16 cellular contexts compared by ENCODE assay signal in genomic region chr1:33435096-33435820, GRCh38. TPM values are rescaled to one million over a fixed set of nuclear protein-coding genes. Genes with fewer than 3 reads are reported as not detected.
DNase-seq lines count a peak whose midpoint lies in the region; ATAC-seq, FAIRE-seq and TF ChIP-seq lines count a peak whose summit lies in the region.
"Had no signal": no experiment of that assay in that cellular context is flagged by ENCODE, and none has a peak within 500 bp of the region (broad histone marks: within the 10 kb centered on the region; RNA-seq: fewer than 3 reads in every experiment).

No MANE protein-coding gene starts in this region.

- H3K9me3 ChIP-seq in PC-3 (ENCODE audit: low read length) (no peaks in the 10 kb centered on the region), Caco-2 (no peaks in the 10 kb centered on the region)

- peak overlapping the region; percentile 93 for H3K27ac ChIP-seq in PC-3 (ENCODE audit: low read length)
- H3K27ac ChIP-seq: SK-N-MC had no signal

- no peaks in the 10 kb centered on the region for H4K20me1 ChIP-seq in PC-3 (ENCODE audit: low read length)

- no peak overlapping the region for H2AFZ ChIP-seq in PC-3 (ENCODE audit: low read length)

- BruUV-seq in PC-3 (replicated peaks; lab: Mats Ljungman, UMichigan) (no TSS peak), Caco-2 (replicated peaks; lab: Mats Ljungman, UMichigan) (no TSS peak)

- H3K79me2 ChIP-seq in PC-3 (ENCODE audit: low read length): peaks cover 2% of the 10 kb centered on the region

- H3F3A ChIP-seq in PC-3 (ENCODE audit: low read length, unreplicated experiment): peaks cover 8% of the 10 kb centered on the region

- peak overlapping the region; percentile 74 for H3K9ac ChIP-seq in PC-3 (ENCODE audit: low read length)

- POLR2A ChIA-PET in PC-3 (lab: Charles Lee; ENCODE audit: unreplicated experiment) (interaction anchor here (0.6 kb wide), 2 partner anchors 9 to 1345 kb away, joined by 3 read pairs; partner anchors contain the start of gene GJB3), Caco-2 (lab: Charles Lee) (no interaction called here)

- intact Hi-C loops in PC-3 (cut with micrococcal nuclease) (no loop called here), Caco-2 (cut with micrococcal nuclease; ENCODE audit: unreplicated experiment) (loop anchor here (10.0 kb wide), 1 partner anchor 60 kb away; no protein-coding TSS in a partner anchor)

- H3K4me3 ChIP-seq in PC-3 (ENCODE audit: low read length) (no peak overlapping the region), skeletal muscle cell (ENCODE audit: low read depth, low read length) (no peak overlapping the region), Caco-2 (ENCODE audit: low read depth, low read length) (no peak overlapping the region)
- H3K4me3 ChIP-seq: SK-N-MC had no signal

- H3K27me3 ChIP-seq in PC-3 (ENCODE audit: low read length) (no peaks in the 10 kb centered on the region), Caco-2 (replicated peaks; ENCODE audit: control insufficient read depth, insufficient read depth, low read length) (no peaks in the 10 kb centered on the region)

- H3K4me1 Mint-ChIP-seq in Caco-2 (ENCODE audit: low read depth, unreplicated experiment): no peaks in the 10 kb centered on the region

- H3K36me3 ChIP-seq in PC-3 (ENCODE audit: low read depth, low read length): no peaks in the 10 kb centered on the region
- H3K36me3 ChIP-seq in Caco-2 (ENCODE audit: control insufficient read depth, insufficient read depth, low read length): no peaks in the 10 kb centered on the region

- DNase-seq in NCI-H524 (lab: John Stamatoyannopoulos, UW) (peak; percentile 66 to 81), NCI-H524 treated with DMSO at 0.1 percent for 48 hours (lab: John Stamatoyannopoulos, UW) (no peak), PC-3 (peak; percentile 66), fibroblast of gingiva (ENCODE audit: low read depth) (peak; percentile 79), skeletal muscle cell (ENCODE audit: low read depth) (peak; percentile 88), GM19239 (ENCODE audit: insufficient read length, low spot score) (no peak), iPS-NIHi7 (ENCODE audit: extremely low spot score) (no peak), Caco-2 (no peak)
- DNase-seq: activated CD4-positive, alpha-beta T cell treated with anti-CD3 and anti-CD28 coated beads for 4 hours; activated gamma-delta T cell; cortex of kidney; naive thymus-derived CD8-positive, alpha-beta T cell; NCI-H2107; stimulated activated naive CD4-positive, alpha-beta T cell treated with Interleukin-2 at 50 U/mL for 16 hours had no signal

- ATAC-seq in PC-3: no peak; the same call in 1 of the 2 replicates
- ATAC-seq: naive thymus-derived CD8-positive, alpha-beta T cell had no signal

- no peak overlapping the region for H3K27ac Mint-ChIP-seq in Caco-2 (ENCODE audit: unreplicated experiment)
- H3K27ac Mint-ChIP-seq: naive thymus-derived CD8-positive, alpha-beta T cell had no signal

- FAIRE-seq in GM19239 (lab: Jason Lieb, UNC): no peak
- FAIRE-seq: HTR-8/SVneo had no signal

- H3K4me3 Mint-ChIP-seq in Caco-2 (ENCODE audit: unreplicated experiment): no peak overlapping the region
- H3K4me3 Mint-ChIP-seq: naive thymus-derived CD8-positive, alpha-beta T cell had no signal

- H3K9me2 ChIP-seq in PC-3 (replicated peaks; ENCODE audit: low read length): no peaks in the 10 kb centered on the region

- H3K36me3 Mint-ChIP-seq in Caco-2 (ENCODE audit: insufficient read depth, unreplicated experiment): no peaks in the 10 kb centered on the region
- H3K36me3 Mint-ChIP-seq: naive thymus-derived CD8-positive, alpha-beta T cell had no signal

- H3K4me1 ChIP-seq in PC-3 (ENCODE audit: insufficient read depth, low read length) (peaks cover 42% of the 10 kb centered on the region), Caco-2 (0 out of 2 replicates have a peak, but pooled peaks cover under 1% of the 10 kb centered on the region)

- no peaks in the 10 kb centered on the region for H3K27me3 Mint-ChIP-seq in Caco-2 (ENCODE audit: insufficient read depth, unreplicated experiment)

- H3K9me3 Mint-ChIP-seq in Caco-2 (ENCODE audit: unreplicated experiment): no peaks in the 10 kb centered on the region
- H3K9me3 Mint-ChIP-seq: naive thymus-derived CD8-positive, alpha-beta T cell had no signal

- peak overlapping the region; percentile 66 for H3K4me2 ChIP-seq in PC-3 (ENCODE audit: low read length)

- TF ChIP-seq CTCF in PC-3 (conservative IDR thresholded peaks at IDR 0.05; ENCODE audit: low read depth, low read length): no peak
- TF ChIP-seq CTCF in Caco-2 (IDR thresholded peaks at IDR 0.05; ENCODE audit: insufficient read depth in 1 of 2, low read depth in 1 of 2, low read length in 1 of 2, severe bottlenecking in 1 of 2, unreplicated experiment in 1 of 2): no peak

- CTCF ChIA-PET in PC-3 (lab: Charles Lee) (interaction anchor here (1.0 kb wide), 1 partner anchor 21 kb away, joined by 4 read pairs; no protein-coding TSS in a partner anchor), Caco-2 (lab: Charles Lee) (no interaction called here)

RNA-seq across cellular contexts. Expression of gene PHC2, which starts 4.4 kb away (rescaled TPM):
- total RNA-seq in PC-3 (2014; rRNA removed) (125 and 134 TPM in 2 replicates), Caco-2 (2022) (31.8 and 35.2 TPM in 2 replicates)

RNA-seq across cellular contexts. Expression of gene ZSCAN20, which starts 37.2 kb away (rescaled TPM):
- total RNA-seq in PC-3 (2014; rRNA removed) (0.84 and 1.6 TPM in 2 replicates), Caco-2 (2022) (2.7 and 3.0 TPM in 2 replicates)

Comparison
In these comparisons a context has a peak if more than half of its experiments do, and no peak if none do; other contexts are left out.
1. DNase-seq: peak in NCI-H524 (2 of 2), PC-3 (single experiment), fibroblast of gingiva (single experiment) and skeletal muscle cell (single experiment); none in NCI-H524 treated with DMSO at 0.1 percent for 48 hours (single experiment), GM19239 (single experiment), iPS-NIHi7 (single experiment) and Caco-2 (0 of 2).